16 cellular contexts compared by ENCODE assay signal in the genomic region with DNA sequence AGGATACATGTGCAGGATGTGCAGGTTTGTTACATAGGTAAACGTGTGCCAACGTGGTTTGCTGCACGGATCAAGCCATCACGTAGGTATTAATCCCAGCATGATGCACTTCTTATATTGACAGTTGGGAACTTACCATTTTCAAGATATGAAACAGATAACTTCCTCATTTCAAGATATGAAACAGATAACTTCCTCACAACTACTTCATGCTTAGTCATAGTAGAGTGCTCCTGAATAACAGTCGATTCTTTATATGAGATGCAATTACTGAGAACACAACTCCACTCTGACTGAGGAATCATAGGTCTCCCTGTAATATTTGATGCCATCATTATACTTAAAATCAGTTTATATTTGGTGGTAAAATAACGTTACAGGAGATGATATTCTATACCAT.
DNase-seq lines count a peak whose midpoint lies in the region; ATAC-seq and TF ChIP-seq lines count a peak whose summit lies in the region.
"Had no signal": no experiment of that assay in that cellular context is flagged by ENCODE, and none has a peak within 500 bp of the region (broad histone marks: within the 10 kb centered on the region; RNA-seq: fewer than 3 reads in every experiment).

No MANE protein-coding gene starts in this region.

- ATAC-seq in GM18508 (IDR thresholded peaks at IDR 0.05; ENCODE audit: insufficient read depth, unreplicated experiment) (peak; percentile 80), GM21360 (IDR thresholded peaks at IDR 0.05; ENCODE audit: unreplicated experiment) (peak; percentile 90), HG02970 (IDR thresholded peaks at IDR 0.05; ENCODE audit: low FRiP score, unreplicated experiment) (peak; percentile 65)
- ATAC-seq: heart right ventricle; naive thymus-derived CD8-positive, alpha-beta T cell; right cardiac atrium had no signal

- no peak for TF ChIP-seq CTCF in vagina (IDR thresholded peaks at IDR 0.05)

- DNase-seq in Kasumi-1 (lab: John Stamatoyannopoulos, UW) (peak; percentile 59 to 61), vagina (ENCODE audit: extremely low spot score in 2 of 2) (no peak), H4 (ENCODE audit: low spot score) (no peak), pons (ENCODE audit: low spot score) (no peak)
- DNase-seq in effector memory CD4-positive, alpha-beta T cell, result no peak
- DNase-seq: activated naive CD8-positive, alpha-beta T cell treated with anti-CD3 and anti-CD28 coated beads, Interleukin-2, amount 10 ng/mL, durations not matched to agents 7 days and 5 days; H7; heart right ventricle; naive thymus-derived CD8-positive, alpha-beta T cell; NCI-H1048; NCI-H345; right cardiac atrium had no signal

- intact Hi-C loops in vagina (cut with DNase I), result no loop called here

- H3K27ac ChIP-seq in vagina, result no peak overlapping the region
- no peak overlapping the region for H3K27ac ChIP-seq in effector memory CD4-positive, alpha-beta T cell (ENCODE audit: insufficient read depth, low read length, poor library complexity, severe bottlenecking)
- H3K27ac ChIP-seq: epithelial cell of prostate, heart right ventricle had no signal

- no peaks in the 10 kb centered on the region for H3K36me3 ChIP-seq in vagina
- no peaks in the 10 kb centered on the region for H3K36me3 ChIP-seq in effector memory CD4-positive, alpha-beta T cell (ENCODE audit: control insufficient read depth, insufficient read depth, low read length)
- H3K36me3 ChIP-seq: heart right ventricle had no signal

- H3K9me3 ChIP-seq in vagina, result no peaks in the 10 kb centered on the region
- no peaks in the 10 kb centered on the region for H3K9me3 ChIP-seq in effector memory CD4-positive, alpha-beta T cell (ENCODE audit: control insufficient read depth, low read length)

- no peak for TF ChIP-seq POLR2A in vagina (IDR thresholded peaks at IDR 0.05)

- H3K27me3 ChIP-seq in vagina, result no peaks in the 10 kb centered on the region
- no peaks in the 10 kb centered on the region for H3K27me3 ChIP-seq in effector memory CD4-positive, alpha-beta T cell (replicated peaks; ENCODE audit: control insufficient read depth, insufficient read depth, low read length, poor library complexity, severe bottlenecking)
- H3K27me3 ChIP-seq: heart right ventricle had no signal

- no peaks in the 10 kb centered on the region for H3K4me1 ChIP-seq in vagina
- H3K4me1 ChIP-seq in effector memory CD4-positive, alpha-beta T cell (ENCODE audit: control insufficient read depth, insufficient read depth, low read length, poor library complexity, severe bottlenecking), result no peaks in the 10 kb centered on the region
- H3K4me1 ChIP-seq: heart right ventricle had no signal

- H3K4me3 ChIP-seq in vagina, result no peak overlapping the region
- H3K4me3 ChIP-seq in effector memory CD4-positive, alpha-beta T cell (ENCODE audit: insufficient read depth, low read depth, low read length, poor library complexity, severe bottlenecking), result no peak overlapping the region
- H3K4me3 ChIP-seq: heart right ventricle had no signal

Comparison
In these comparisons a context has a peak if more than half of its experiments do, and no peak if none do; other contexts are left out.
1. DNase-seq: peak in Kasumi-1 (2 of 2); none in vagina (0 of 2), H4 (single experiment), pons (single experiment) and effector memory CD4-positive, alpha-beta T cell (0 of 3).
2. Peak in every context shown above with its lines, with median percentiles within 50 percentile points of each other: ATAC-seq.